ENCODE assay signal across 18 cellular contexts in genomic region chr11:66133216-66133775, GRCh38.
DNase-seq lines count a peak whose midpoint lies in the region; ATAC-seq and TF ChIP-seq lines count a peak whose summit lies in the region.
"Had no signal": no experiment of that assay in that cellular context is flagged by ENCODE, and none has a peak within 500 bp of the region (broad histone marks: within the 10 kb centered on the region; RNA-seq: fewer than 3 reads in every experiment).

No MANE protein-coding gene starts in this region.

- peaks cover 60% of the 10 kb centered on the region for H3K4me1 ChIP-seq in CD4-positive, alpha-beta memory T cell (ENCODE audit: insufficient read depth, low read length)
- H3K4me1 ChIP-seq in DOHH2 (ENCODE audit: control insufficient read depth, low read length) (peaks cover 77% of the 10 kb centered on the region), OCI-LY1 (ENCODE audit: insufficient read depth, low read length, severe bottlenecking) (peaks cover 84% of the 10 kb centered on the region)

- no peaks in the 10 kb centered on the region for H3K36me3 ChIP-seq in CD4-positive, alpha-beta memory T cell (ENCODE audit: insufficient read depth, low read length)
- H3K36me3 ChIP-seq in DOHH2 (ENCODE audit: control insufficient read depth, low read length) = no peaks in the 10 kb centered on the region
- H3K36me3 ChIP-seq in OCI-LY1 (ENCODE audit: insufficient read depth, low read length) = no peaks in the 10 kb centered on the region; the same call in 1 of the 2 replicates
- H3K36me3 ChIP-seq: gastroesophageal sphincter, left lung, ovary had no signal

- H3K4me1 Mint-ChIP-seq in CD4-positive, alpha-beta memory T cell = peaks cover 40 to 78% (median 61%) of the 10 kb centered on the region in 4 donors
- peaks cover 51% of the 10 kb centered on the region for H3K4me1 Mint-ChIP-seq in memory B cell

- no peak overlapping the region for H3K27ac ChIP-seq in CD4-positive, alpha-beta memory T cell (ENCODE audit: low read depth, low read length)
- H3K27ac ChIP-seq in DOHH2 (ENCODE audit: low read depth, low read length) (peak overlapping the region; percentile 74), OCI-LY1 (ENCODE audit: low read depth, low read length, poor library complexity, severe bottlenecking) (peak overlapping the region; percentile 85)
- H3K27ac ChIP-seq: gastroesophageal sphincter, left lung, ovary had no signal

- H3K4me3 ChIP-seq in CD4-positive, alpha-beta memory T cell (ENCODE audit: low read length in 2 of 2) = no peak overlapping the region
- H3K4me3 ChIP-seq in DOHH2 (ENCODE audit: low read length) (no peak overlapping the region), OCI-LY1 (ENCODE audit: low read depth, low read length, poor library complexity, severe bottlenecking) (no peak overlapping the region)
- H3K4me3 ChIP-seq: gastroesophageal sphincter, left lung, ovary had no signal

- DNase-seq in CD4-positive, alpha-beta memory T cell = no peak
- DNase-seq in memory B cell (ENCODE audit: low spot score in 2 of 2) (no peak), HEK293T (ENCODE audit: extremely low spot score) (no peak), COLO829 (ENCODE audit: low spot score) (no peak)
- DNase-seq: activated CD4-positive, alpha-beta T cell treated with anti-CD3 and anti-CD28 coated beads for 48 hours; activated naive CD8-positive, alpha-beta T cell treated with anti-CD3 and anti-CD28 coated beads, Interleukin-2, amount 50 U/mL, for 24 hours; activated T-cell treated with anti-CD3 and anti-CD28 coated beads for 4 hours; AML-193; left lung; NCI-H1417 treated with DMSO at 0.1 percent for 48 hours; NCI-H226; ovary; PC-3; stimulated activated CD4-positive, alpha-beta T cell treated with anti-CD3 and anti-CD28 coated beads, Interleukin-4, amount 100 ng/mL, for 1 hour had no signal

- H4K20me1 ChIP-seq in DOHH2 (ENCODE audit: control insufficient read depth, insufficient read depth, low read depth, low read length) = no peaks in the 10 kb centered on the region
- H4K20me1 ChIP-seq in OCI-LY1 (ENCODE audit: insufficient read depth, low read length) = no peaks in the 10 kb centered on the region

- peak overlapping the region in 4 of 7 donors; percentile 19 to 79 (median 72) for H3K27ac Mint-ChIP-seq in CD4-positive, alpha-beta memory T cell
- peak overlapping the region; percentile 38 for H3K27ac Mint-ChIP-seq in memory B cell
- H3K27ac Mint-ChIP-seq: activated naive CD8-positive, alpha-beta T cell treated with anti-CD3 and anti-CD28 coated beads, Interleukin-2, amount 50 U/mL, for 24 hours had no signal

- no peak for ATAC-seq in memory B cell (ENCODE audit: low read depth)
- no peak for ATAC-seq in GM21619 (IDR thresholded peaks at IDR 0.05; ENCODE audit: unreplicated experiment)
- ATAC-seq: activated naive CD8-positive, alpha-beta T cell treated with anti-CD3 and anti-CD28 coated beads, Interleukin-2, amount 50 U/mL, for 24 hours; gastroesophageal sphincter; left lung; PC-3 had no signal

- peak overlapping the region; percentile 84 for H3K4me2 ChIP-seq in DOHH2 (ENCODE audit: low read length)
- peak overlapping the region; percentile 29; the same call in 1 of the 2 replicates for H3K4me2 ChIP-seq in OCI-LY1 (ENCODE audit: low read length)

- peaks cover 32% of the 10 kb centered on the region for H3F3A ChIP-seq in DOHH2 (ENCODE audit: control insufficient read depth, insufficient read depth)
- no peaks in the 10 kb centered on the region for H3F3A ChIP-seq in OCI-LY1 (ENCODE audit: insufficient read depth, low read length)

- POLR2A ChIA-PET in CD4-positive, alpha-beta memory T cell (lab: Charles Lee; ENCODE audit: partially characterized antibody) = interaction anchor here (1.0 to 6.9 kb wide), 3 partner anchors 32 to 64 kb away, joined by 4 to 55 read pairs (median 5); partner anchors contain the start of gene PACS1
- POLR2A ChIA-PET in HEK293T (lab: Yijun Ruan, JAX) = interaction anchor here (1.7 kb wide), 1 partner anchor 14 kb away, joined by 7 read pairs; no protein-coding TSS in a partner anchor

- peak overlapping the region; percentile 4; the same call in 1 of the 2 replicates for H3K9ac ChIP-seq in OCI-LY1 (ENCODE audit: low read length)

- no peaks in the 10 kb centered on the region for H3K27me3 ChIP-seq in CD4-positive, alpha-beta memory T cell (ENCODE audit: insufficient read depth, low read length)
- H3K27me3 ChIP-seq in DOHH2 (ENCODE audit: control insufficient read depth, low read length) (no peaks in the 10 kb centered on the region), OCI-LY1 (ENCODE audit: insufficient read depth, low read length) (no peaks in the 10 kb centered on the region)
- H3K27me3 ChIP-seq: gastroesophageal sphincter, left lung, ovary had no signal

- no peaks in the 10 kb centered on the region for H3K9me3 Mint-ChIP-seq in CD4-positive, alpha-beta memory T cell
- H3K9me3 Mint-ChIP-seq in memory B cell = no peaks in the 10 kb centered on the region
- H3K9me3 Mint-ChIP-seq: activated naive CD8-positive, alpha-beta T cell treated with anti-CD3 and anti-CD28 coated beads, Interleukin-2, amount 50 U/mL, for 24 hours had no signal

- intact Hi-C loops in CD4-positive, alpha-beta memory T cell (cut with micrococcal nuclease) = no loop called here

- no peak overlapping the region for H2AFZ ChIP-seq in OCI-LY1 (ENCODE audit: low read length)

- CTCF ChIA-PET in CD4-positive, alpha-beta memory T cell (lab: Charles Lee; ENCODE audit: partially characterized antibody) = interaction anchor here (0.8 to 6.9 kb wide), 14 partner anchors 9 to 88 kb away, joined by 3 to 178 read pairs (median 7); partner anchors contain the start of genes PACS1 and SF3B2
- CTCF ChIA-PET in HEK293T (lab: Yijun Ruan, JAX) = interaction anchor here (1.0 to 1.8 kb wide), 2 partner anchors 13 to 64 kb away, joined by 3 to 11 read pairs; no protein-coding TSS in a partner anchor

- H3K36me3 Mint-ChIP-seq in CD4-positive, alpha-beta memory T cell = peaks cover 0 to 10% of the 10 kb centered on the region in 2 donors
- peaks cover 2% of the 10 kb centered on the region for H3K36me3 Mint-ChIP-seq in memory B cell

- H3K9me2 ChIP-seq in DOHH2 (replicated peaks; ENCODE audit: control insufficient read depth, low read length) = no peaks in the 10 kb centered on the region
- no peaks in the 10 kb centered on the region for H3K9me2 ChIP-seq in OCI-LY1 (ENCODE audit: low read depth, low read length)

- no peaks in the 10 kb centered on the region for H3K9me3 ChIP-seq in CD4-positive, alpha-beta memory T cell (ENCODE audit: control insufficient read depth in 1 of 2, low read length in 2 of 2)
- H3K9me3 ChIP-seq in DOHH2 (ENCODE audit: control insufficient read depth, insufficient read depth, low read length) = no peaks in the 10 kb centered on the region
- no peaks in the 10 kb centered on the region for H3K9me3 ChIP-seq in OCI-LY1 (ENCODE audit: low read length)
- H3K9me3 ChIP-seq: gastroesophageal sphincter, left lung, ovary had no signal

- peaks cover 85% of the 10 kb centered on the region for H3K79me2 ChIP-seq in DOHH2 (ENCODE audit: control insufficient read depth, low read length)
- peaks cover 5% of the 10 kb centered on the region; the same call in 1 of the 2 replicates for H3K79me2 ChIP-seq in OCI-LY1 (ENCODE audit: insufficient read depth, low read length)

- no peak overlapping the region for H3K4me3 Mint-ChIP-seq in CD4-positive, alpha-beta memory T cell
- H3K4me3 Mint-ChIP-seq in memory B cell = no peak overlapping the region
- H3K4me3 Mint-ChIP-seq: activated naive CD8-positive, alpha-beta T cell treated with anti-CD3 and anti-CD28 coated beads, Interleukin-2, amount 50 U/mL, for 24 hours had no signal

- TF ChIP-seq CTCF in DOHH2 (IDR thresholded peaks at IDR 0.05; ENCODE audit: low read depth, low read length, poor library complexity, severe bottlenecking) = peak; percentile 45
- TF ChIP-seq CTCF in OCI-LY1 (IDR thresholded peaks at IDR 0.05; ENCODE audit: low read length) = peak; percentile 42

- no peaks in the 10 kb centered on the region for H3K27me3 Mint-ChIP-seq in CD4-positive, alpha-beta memory T cell
- H3K27me3 Mint-ChIP-seq in memory B cell = no peaks in the 10 kb centered on the region
- H3K27me3 Mint-ChIP-seq: activated naive CD8-positive, alpha-beta T cell treated with anti-CD3 and anti-CD28 coated beads, Interleukin-2, amount 50 U/mL, for 24 hours had no signal

TF ChIP-seq in HEK293T, 16 proteins besides CTCF, POLR2A, EP300 and RAD21:
- TF ChIP-seq HDGF (IDR thresholded peaks at IDR 0.05; ENCODE audit: borderline replicate concordance) = no peak
- no peak for TF ChIP-seq SUZ12 (IDR thresholded peaks at IDR 0.05)
- no peak for TF ChIP-seq LEF1 (IDR thresholded peaks at IDR 0.05; ENCODE audit: borderline replicate concordance)
- no peak for TF ChIP-seq L3MBTL2 (conservative IDR thresholded peaks at IDR 0.05)
- no peak for TF ChIP-seq CTBP1 (IDR thresholded peaks at IDR 0.05; ENCODE audit: borderline replicate concordance)
- TF ChIP-seq TARDBP (IDR thresholded peaks at IDR 0.05) = no peak
- TF ChIP-seq FOXM1 (IDR thresholded peaks at IDR 0.05; ENCODE audit: borderline replicate concordance) = no peak
